ENCODE assay signal across 14 cellular contexts in genomic region chr7:105682331-105683070, GRCh38.
DNase-seq lines count a peak whose midpoint lies in the region; ATAC-seq and TF ChIP-seq lines count a peak whose summit lies in the region.
"Had no signal": no experiment of that assay in that cellular context is flagged by ENCODE, and none has a peak within 500 bp of the region (broad histone marks: within the 10 kb centered on the region; RNA-seq: fewer than 3 reads in every experiment).

No MANE protein-coding gene starts in this region.

- H3K36me3 ChIP-seq in GM23338 (ENCODE audit: insufficient read depth) = no peaks in the 10 kb centered on the region
- H3K36me3 ChIP-seq: gastrocnemius medialis had no signal

- TF ChIP-seq CTCF in GM23338 (conservative IDR thresholded peaks at IDR 0.05; ENCODE audit: low read depth in 2 of 2) = no peak
- no peak for TF ChIP-seq CTCF in fibroblast of villous mesenchyme (IDR thresholded peaks at IDR 0.05; ENCODE audit: insufficient read depth, low read depth, low read length)

- H3F3A ChIP-seq in GM23338 (replicated peaks; ENCODE audit: low read depth) = 0 out of 2 replicates have a peak, but pooled peaks cover 5% of the 10 kb centered on the region

- H3K4me1 ChIP-seq in GM23338 (ENCODE audit: insufficient read depth) = peaks cover 46% of the 10 kb centered on the region

- peak overlapping the region; percentile 40; the same call in 1 of the 2 replicates for H3K27ac ChIP-seq in GM23338 (ENCODE audit: low read depth)
- H3K27ac ChIP-seq: gastrocnemius medialis had no signal

- peaks cover 53% of the 10 kb centered on the region for H3K4me1 Mint-ChIP-seq in GM23338

- H3K27me3 Mint-ChIP-seq in GM23338 (ENCODE audit: insufficient read depth, low read depth, poor library complexity) = peaks cover 11% of the 10 kb centered on the region

- H3K79me2 ChIP-seq in GM23338 (replicated peaks; ENCODE audit: insufficient read depth) = peaks cover 57% of the 10 kb centered on the region

- no peak overlapping the region for H2AFZ ChIP-seq in GM23338

- peak overlapping the region; percentile 44 for H3K4me2 ChIP-seq in GM23338
- H3K4me2 ChIP-seq: smooth muscle cell had no signal

- no peak overlapping the region for H3K27ac Mint-ChIP-seq in GM23338

- H3K9me2 ChIP-seq in GM23338 (ENCODE audit: insufficient read depth) = 0 out of 2 replicates have a peak, but pooled peaks cover 12% of the 10 kb centered on the region

- no peak overlapping the region for H3K4me3 Mint-ChIP-seq in GM23338

- no peaks in the 10 kb centered on the region for H3K9me3 Mint-ChIP-seq in GM23338

- DNase-seq in GM23338 (ENCODE audit: low spot score) (no peak), NCI-H2029 treated with DMSO at 0.1 percent for 48 hours (lab: John Stamatoyannopoulos, UW) (peak; percentile 90), OCI-M1 (lab: John Stamatoyannopoulos, UW) (peak; percentile 1), fibroblast of villous mesenchyme (ENCODE audit: low read depth) (peak; percentile 39), germinal center (ENCODE audit: low spot score) (no peak), GF-D8 (lab: John Stamatoyannopoulos, UW) (no peak)
- no peak for DNase-seq in activated CD4-positive, alpha-beta T cell treated with anti-CD3 and anti-CD28 coated beads for 48 hours
- DNase-seq: activated gamma-delta T cell, gastrocnemius medialis, KBM-7, midbrain, nucleus accumbens had no signal

- no peaks in the 10 kb centered on the region for H4K20me1 ChIP-seq in GM23338 (replicated peaks; ENCODE audit: insufficient read depth)

- H3K27me3 ChIP-seq in GM23338 (ENCODE audit: insufficient read depth) = no peaks in the 10 kb centered on the region
- H3K27me3 ChIP-seq: gastrocnemius medialis had no signal

- H3K4me3 ChIP-seq in GM23338 (peak overlapping the region; percentile 24; the same call in 1 of the 2 replicates), fibroblast of villous mesenchyme (ENCODE audit: low read depth, low read length) (no peak overlapping the region)
- H3K4me3 ChIP-seq: gastrocnemius medialis, smooth muscle cell had no signal

- H3K36me3 Mint-ChIP-seq in GM23338 (ENCODE audit: low read depth) = peaks cover 5% of the 10 kb centered on the region; the same call in 2 of the 3 replicates

- no peak for ATAC-seq in GM23338
- ATAC-seq in activated CD4-positive, CD25-positive, alpha-beta regulatory T cell treated with anti-CD3 and anti-CD28 coated beads, Interleukin-2, amount 50 U/mL, for 24 hours = no peak
- ATAC-seq: gastrocnemius medialis had no signal

TF ChIP-seq in GM23338, 12 proteins besides CTCF, POLR2A, EP300 and RAD21:
- TF ChIP-seq STAT1 (IDR thresholded peaks at IDR 0.05; ENCODE audit: unreplicated experiment) = no peak
- no peak for TF ChIP-seq NANOG (IDR thresholded peaks at IDR 0.05; ENCODE audit: borderline replicate concordance)
- TF ChIP-seq CREB1 (CRISPR knock-in tag; IDR thresholded peaks at IDR 0.05; ENCODE audit: low read depth) = no peak

Comparison
In these comparisons a context has a peak if more than half of its experiments do, and no peak if none do; other contexts are left out.
1. DNase-seq: peak in NCI-H2029 treated with DMSO at 0.1 percent for 48 hours (single experiment), OCI-M1 (single experiment) and fibroblast of villous mesenchyme (single experiment); none in GM23338 (single experiment), germinal center (single experiment), activated CD4-positive, alpha-beta T cell treated with anti-CD3 and anti-CD28 coated beads for 48 hours (single experiment) and GF-D8 (single experiment).